Comparison of ENCODE assay signal across 11 cellular contexts in genomic region chr18:23448291-23448690, GRCh38.
"Had no signal": no experiment of that assay in that cellular context is flagged by ENCODE, and none has a peak within 500 bp of the region (broad histone marks: within the 10 kb centered on the region; RNA-seq: fewer than 3 reads in every experiment).

No MANE protein-coding gene starts in this region.

- H3K27ac ChIP-seq: GM23248 had no signal

- ATAC-seq: GM23338, HCT116 had no signal

- H3K9ac ChIP-seq: GM23248 had no signal

- H3K9me3 ChIP-seq: HAP-1 had no signal

- H3K36me3 ChIP-seq: HAP-1 had no signal

- DNase-seq: GM23248, GOT3, H7, H9, HCEC 1CT, HFFc6 had no signal

- FAIRE-seq: H1, H54 had no signal

- H3K4me3 ChIP-seq: GM23248, GM23338, HAP-1 had no signal

- H3K4me2 ChIP-seq: GM23338 had no signal

- H2AFZ ChIP-seq: GM23248, GM23338 had no signal
